14 cellular contexts compared by ENCODE assay signal in the genomic region with DNA sequence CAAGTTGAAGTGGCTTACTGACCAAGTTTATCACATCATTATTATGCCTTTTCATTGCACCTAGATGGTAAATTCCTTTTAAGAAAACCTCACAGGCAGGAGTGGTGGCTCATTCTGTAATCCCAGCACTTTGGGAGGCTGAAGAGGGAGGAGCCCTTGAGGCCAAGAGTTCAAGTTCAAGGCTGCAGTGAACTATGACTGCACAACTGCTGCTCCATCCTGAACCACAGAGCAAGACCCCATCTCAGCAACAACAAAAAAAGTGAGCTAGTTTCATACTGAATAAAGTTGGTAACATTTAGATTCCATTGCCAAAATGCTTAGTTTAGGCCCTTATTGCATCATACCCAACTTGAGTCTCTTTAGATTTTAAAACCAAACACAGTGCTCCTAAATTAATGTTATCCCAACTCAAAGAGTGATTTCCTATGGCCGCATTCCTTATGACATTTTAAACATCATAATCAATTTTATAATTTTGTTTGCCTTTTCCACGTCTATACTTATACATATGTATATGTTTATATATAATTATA.
"Had no signal": no experiment of that assay in that cellular context is flagged by ENCODE, and none has a peak within 500 bp of the region (broad histone marks: within the 10 kb centered on the region; RNA-seq: fewer than 3 reads in every experiment).

No MANE protein-coding gene starts in this region.

- H3K27ac ChIP-seq: esophagus muscularis mucosa, lower lobe of right lung, right atrium auricular region, upper lobe of right lung had no signal

- FAIRE-seq: bronchial epithelial cell had no signal

- ATAC-seq: activated naive CD4-positive, alpha-beta T cell treated with anti-CD3 and anti-CD28 coated beads, Interleukin-2, amount 50 U/mL, for 72 hours; lower lobe of right lung; T-helper 17 cell; upper lobe of right lung had no signal

- H3K36me3 ChIP-seq: lower lobe of right lung, right atrium auricular region, upper lobe of right lung had no signal

- H3K4me3 ChIP-seq: esophagus muscularis mucosa, lower lobe of right lung, right atrium auricular region, smooth muscle cell, upper lobe of right lung had no signal

- DNase-seq: activated effector memory CD4-positive, alpha-beta T cell treated with anti-CD3 and anti-CD28 coated beads, Interleukin-2, amount 50 U/mL, for 16 hours; anterior cingulate cortex; foreskin fibroblast; glutamatergic neuron; lower lobe of right lung; naive B cell; stimulated activated naive B cell treated with anti-CD40 and anti-IgM and Interleukin-4, amounts not matched to agents 10 μg/mL and 1 μg/mL and 100 μg/mL, for 72 hours; T-helper 17 cell; upper lobe of right lung had no signal

- H3K27me3 ChIP-seq: esophagus muscularis mucosa, right atrium auricular region, upper lobe of right lung had no signal

- H3K9me3 ChIP-seq: esophagus muscularis mucosa, lower lobe of right lung, right atrium auricular region, upper lobe of right lung had no signal

- H3K4me2 ChIP-seq: smooth muscle cell had no signal
